ENCODE assay signal across 1 cellular context in the genomic region with DNA sequence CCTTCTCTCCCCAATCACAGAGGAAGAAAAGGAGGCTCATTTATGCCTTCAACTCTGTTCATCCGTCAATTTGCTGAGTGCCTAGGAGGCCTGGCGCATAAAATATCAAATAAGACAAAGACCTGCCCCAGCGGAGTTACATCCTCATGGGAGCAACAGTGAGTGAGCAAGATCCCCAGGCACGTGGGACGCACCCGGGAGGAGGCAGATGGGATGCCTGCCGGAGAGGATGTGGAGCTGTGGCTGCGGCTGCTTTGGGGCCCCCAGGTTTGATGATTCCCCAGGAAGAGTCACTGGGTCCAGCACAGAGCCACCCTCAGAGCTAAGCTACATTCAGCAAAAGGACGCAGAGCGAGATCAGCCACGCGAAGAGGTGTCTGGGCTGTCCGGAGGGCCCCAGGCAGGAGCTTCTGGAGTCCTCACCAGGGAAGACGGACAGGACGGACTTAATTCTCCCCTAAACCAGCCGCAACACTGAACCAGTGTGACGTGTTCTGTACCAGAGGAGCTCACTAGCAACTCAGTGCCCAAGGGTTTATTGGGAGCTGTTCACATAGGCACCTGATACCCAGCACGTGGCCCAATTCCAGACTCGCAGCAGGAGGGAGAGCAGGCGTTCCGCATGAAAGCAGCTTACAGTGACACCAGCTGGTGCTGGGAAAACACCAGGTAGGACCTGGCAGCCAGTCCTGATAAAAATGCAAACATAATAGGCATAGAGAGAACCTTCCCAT.
TF ChIP-seq lines count a peak whose summit lies in the region.

No MANE protein-coding gene starts in this region.

TF ChIP-seq in HEK293, 187 proteins besides CTCF, POLR2A, EP300 and RAD21 (continued from another document and continues in another):
- TF ChIP-seq, protein P1, sequence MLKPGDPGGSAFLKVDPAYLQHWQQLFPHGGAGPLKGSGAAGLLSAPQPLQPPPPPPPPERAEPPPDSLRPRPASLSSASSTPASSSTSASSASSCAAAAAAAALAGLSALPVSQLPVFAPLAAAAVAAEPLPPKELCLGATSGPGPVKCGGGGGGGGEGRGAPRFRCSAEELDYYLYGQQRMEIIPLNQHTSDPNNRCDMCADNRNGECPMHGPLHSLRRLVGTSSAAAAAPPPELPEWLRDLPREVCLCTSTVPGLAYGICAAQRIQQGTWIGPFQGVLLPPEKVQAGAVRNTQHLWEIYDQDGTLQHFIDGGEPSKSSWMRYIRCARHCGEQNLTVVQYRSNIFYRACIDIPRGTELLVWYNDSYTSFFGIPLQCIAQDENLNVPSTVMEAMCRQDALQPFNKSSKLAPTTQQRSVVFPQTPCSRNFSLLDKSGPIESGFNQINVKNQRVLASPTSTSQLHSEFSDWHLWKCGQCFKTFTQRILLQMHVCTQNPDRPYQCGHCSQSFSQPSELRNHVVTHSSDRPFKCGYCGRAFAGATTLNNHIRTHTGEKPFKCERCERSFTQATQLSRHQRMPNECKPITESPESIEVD (tag by site-specific recombination; IDR thresholded peaks at IDR 0.05) = no peak
- TF ChIP-seq HOXC10 (CRISPR knock-in tag; IDR thresholded peaks at IDR 0.05) (no peak), ZIC2 (tag by site-specific recombination; IDR thresholded peaks at IDR 0.05) (peak; percentile 85), SP7 (tag by site-specific recombination; IDR thresholded peaks at IDR 0.05) (peak; percentile 29; the same call in 1 of the 2 replicates), ZBTB21 (tag by site-specific recombination; IDR thresholded peaks at IDR 0.05) (peak; percentile 62), FEZF1 (tag by site-specific recombination; IDR thresholded peaks at IDR 0.05) (peak; percentile 55), MYNN (tag by site-specific recombination; IDR thresholded peaks at IDR 0.05; ENCODE audit: borderline replicate concordance) (no peak), MEIS1 (CRISPR knock-in tag; IDR thresholded peaks at IDR 0.05; ENCODE audit: borderline replicate concordance) (no peak), ZNF335 (tag by site-specific recombination; conservative IDR thresholded peaks at IDR 0.05) (peak; percentile 64), IKZF3 (tag by site-specific recombination; IDR thresholded peaks at IDR 0.05) (peak; percentile 59; the same call in 1 of the 2 replicates), ZNF529 (tag by site-specific recombination; IDR thresholded peaks at IDR 0.05; ENCODE audit: insufficient replicate concordance) (no peak), ZNF561 (tag by site-specific recombination; IDR thresholded peaks at IDR 0.05; ENCODE audit: borderline replicate concordance) (peak; percentile 62; the same call in 1 of the 2 replicates), ZNF600 (tag by site-specific recombination; IDR thresholded peaks at IDR 0.05) (peak; percentile 91), ZNF514 (tag by site-specific recombination; IDR thresholded peaks at IDR 0.05) (no peak), RBAK (tag by site-specific recombination; IDR thresholded peaks at IDR 0.05) (no peak), GLIS1 (tag by site-specific recombination; IDR thresholded peaks at IDR 0.05) (peak; percentile 57), ZNF660 (tag by site-specific recombination; IDR thresholded peaks at IDR 0.05) (peak; percentile 68; the same call in 1 of the 2 replicates), ZNF571 (tag by site-specific recombination; IDR thresholded peaks at IDR 0.05) (no peak), SETDB1 (IDR thresholded peaks at IDR 0.05; ENCODE audit: insufficient read length, low read length) (no peak), KLF16 (tag by site-specific recombination; IDR thresholded peaks at IDR 0.05) (no peak), ZNF266 (tag by site-specific recombination; IDR thresholded peaks at IDR 0.05; ENCODE audit: low read depth) (no peak), ZFP69B (tag by site-specific recombination; IDR thresholded peaks at IDR 0.05) (no peak), KLF8 (tag by site-specific recombination; IDR thresholded peaks at IDR 0.05) (no peak), ZNF239 (tag by site-specific recombination; IDR thresholded peaks at IDR 0.05) (no peak), ZBTB7A (tag by site-specific recombination; IDR thresholded peaks at IDR 0.05; ENCODE audit: low read depth) (no peak), ZNF843 (tag by site-specific recombination; IDR thresholded peaks at IDR 0.05) (peak; percentile 57; the same call in 1 of the 2 replicates), ZNF138 (tag by site-specific recombination; IDR thresholded peaks at IDR 0.05; ENCODE audit: borderline replicate concordance) (no peak), SALL2 (tag by site-specific recombination; IDR thresholded peaks at IDR 0.05; ENCODE audit: borderline replicate concordance) (no peak)
- TF ChIP-seq, protein P2, sequence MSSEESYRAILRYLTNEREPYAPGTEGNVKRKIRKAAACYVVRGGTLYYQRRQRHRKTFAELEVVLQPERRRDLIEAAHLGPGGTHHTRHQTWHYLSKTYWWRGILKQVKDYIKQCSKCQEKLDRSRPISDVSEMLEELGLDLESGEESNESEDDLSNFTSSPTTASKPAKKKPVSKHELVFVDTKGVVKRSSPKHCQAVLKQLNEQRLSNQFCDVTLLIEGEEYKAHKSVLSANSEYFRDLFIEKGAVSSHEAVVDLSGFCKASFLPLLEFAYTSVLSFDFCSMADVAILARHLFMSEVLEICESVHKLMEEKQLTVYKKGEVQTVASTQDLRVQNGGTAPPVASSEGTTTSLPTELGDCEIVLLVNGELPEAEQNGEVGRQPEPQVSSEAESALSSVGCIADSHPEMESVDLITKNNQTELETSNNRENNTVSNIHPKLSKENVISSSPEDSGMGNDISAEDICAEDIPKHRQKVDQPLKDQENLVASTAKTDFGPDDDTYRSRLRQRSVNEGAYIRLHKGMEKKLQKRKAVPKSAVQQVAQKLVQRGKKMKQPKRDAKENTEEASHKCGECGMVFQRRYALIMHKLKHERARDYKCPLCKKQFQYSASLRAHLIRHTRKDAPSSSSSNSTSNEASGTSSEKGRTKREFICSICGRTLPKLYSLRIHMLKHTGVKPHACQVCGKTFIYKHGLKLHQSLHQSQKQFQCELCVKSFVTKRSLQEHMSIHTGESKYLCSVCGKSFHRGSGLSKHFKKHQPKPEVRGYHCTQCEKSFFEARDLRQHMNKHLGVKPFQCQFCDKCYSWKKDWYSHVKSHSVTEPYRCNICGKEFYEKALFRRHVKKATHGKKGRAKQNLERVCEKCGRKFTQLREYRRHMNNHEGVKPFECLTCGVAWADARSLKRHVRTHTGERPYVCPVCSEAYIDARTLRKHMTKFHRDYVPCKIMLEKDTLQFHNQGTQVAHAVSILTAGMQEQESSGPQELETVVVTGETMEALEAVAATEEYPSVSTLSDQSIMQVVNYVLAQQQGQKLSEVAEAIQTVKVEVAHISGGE (tag by site-specific recombination; conservative IDR thresholded peaks at IDR 0.05; ENCODE audit: low read depth) = no peak
- TF ChIP-seq, protein P3, sequence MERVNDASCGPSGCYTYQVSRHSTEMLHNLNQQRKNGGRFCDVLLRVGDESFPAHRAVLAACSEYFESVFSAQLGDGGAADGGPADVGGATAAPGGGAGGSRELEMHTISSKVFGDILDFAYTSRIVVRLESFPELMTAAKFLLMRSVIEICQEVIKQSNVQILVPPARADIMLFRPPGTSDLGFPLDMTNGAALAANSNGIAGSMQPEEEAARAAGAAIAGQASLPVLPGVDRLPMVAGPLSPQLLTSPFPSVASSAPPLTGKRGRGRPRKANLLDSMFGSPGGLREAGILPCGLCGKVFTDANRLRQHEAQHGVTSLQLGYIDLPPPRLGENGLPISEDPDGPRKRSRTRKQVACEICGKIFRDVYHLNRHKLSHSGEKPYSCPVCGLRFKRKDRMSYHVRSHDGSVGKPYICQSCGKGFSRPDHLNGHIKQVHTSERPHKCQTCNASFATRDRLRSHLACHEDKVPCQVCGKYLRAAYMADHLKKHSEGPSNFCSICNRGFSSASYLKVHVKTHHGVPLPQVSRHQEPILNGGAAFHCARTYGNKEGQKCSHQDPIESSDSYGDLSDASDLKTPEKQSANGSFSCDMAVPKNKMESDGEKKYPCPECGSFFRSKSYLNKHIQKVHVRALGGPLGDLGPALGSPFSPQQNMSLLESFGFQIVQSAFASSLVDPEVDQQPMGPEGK (tag by site-specific recombination; IDR thresholded peaks at IDR 0.05) = peak; percentile 57; the same call in 1 of the 2 replicates
- TF ChIP-seq, protein P4, sequence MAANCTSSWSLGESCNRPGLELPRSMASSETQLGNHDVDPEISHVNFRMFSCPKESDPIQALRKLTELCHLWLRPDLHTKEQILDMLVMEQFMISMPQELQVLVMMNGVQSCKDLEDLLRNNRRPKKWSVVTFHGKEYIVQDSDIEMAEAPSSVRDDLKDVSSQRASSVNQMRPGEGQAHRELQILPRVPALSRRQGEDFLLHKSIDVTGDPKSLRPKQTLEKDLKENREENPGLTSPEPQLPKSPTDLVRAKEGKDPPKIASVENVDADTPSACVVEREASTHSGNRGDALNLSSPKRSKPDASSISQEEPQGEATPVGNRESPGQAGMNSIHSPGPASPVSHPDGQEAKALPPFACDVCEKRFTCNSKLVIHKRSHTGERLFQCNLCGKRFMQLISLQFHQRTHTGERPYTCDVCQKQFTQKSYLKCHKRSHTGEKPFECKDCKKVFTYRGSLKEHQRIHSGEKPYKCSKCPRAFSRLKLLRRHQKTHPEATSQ (tag by site-specific recombination; IDR thresholded peaks at IDR 0.05) = no peak
- TF ChIP-seq, protein P5, sequence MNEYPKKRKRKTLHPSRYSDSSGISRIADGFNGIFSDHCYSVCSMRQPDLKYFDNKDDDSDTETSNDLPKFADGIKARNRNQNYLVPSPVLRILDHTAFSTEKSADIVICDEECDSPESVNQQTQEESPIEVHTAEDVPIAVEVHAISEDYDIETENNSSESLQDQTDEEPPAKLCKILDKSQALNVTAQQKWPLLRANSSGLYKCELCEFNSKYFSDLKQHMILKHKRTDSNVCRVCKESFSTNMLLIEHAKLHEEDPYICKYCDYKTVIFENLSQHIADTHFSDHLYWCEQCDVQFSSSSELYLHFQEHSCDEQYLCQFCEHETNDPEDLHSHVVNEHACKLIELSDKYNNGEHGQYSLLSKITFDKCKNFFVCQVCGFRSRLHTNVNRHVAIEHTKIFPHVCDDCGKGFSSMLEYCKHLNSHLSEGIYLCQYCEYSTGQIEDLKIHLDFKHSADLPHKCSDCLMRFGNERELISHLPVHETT (tag by site-specific recombination; IDR thresholded peaks at IDR 0.05) = no peak
- TF ChIP-seq, protein P6, sequence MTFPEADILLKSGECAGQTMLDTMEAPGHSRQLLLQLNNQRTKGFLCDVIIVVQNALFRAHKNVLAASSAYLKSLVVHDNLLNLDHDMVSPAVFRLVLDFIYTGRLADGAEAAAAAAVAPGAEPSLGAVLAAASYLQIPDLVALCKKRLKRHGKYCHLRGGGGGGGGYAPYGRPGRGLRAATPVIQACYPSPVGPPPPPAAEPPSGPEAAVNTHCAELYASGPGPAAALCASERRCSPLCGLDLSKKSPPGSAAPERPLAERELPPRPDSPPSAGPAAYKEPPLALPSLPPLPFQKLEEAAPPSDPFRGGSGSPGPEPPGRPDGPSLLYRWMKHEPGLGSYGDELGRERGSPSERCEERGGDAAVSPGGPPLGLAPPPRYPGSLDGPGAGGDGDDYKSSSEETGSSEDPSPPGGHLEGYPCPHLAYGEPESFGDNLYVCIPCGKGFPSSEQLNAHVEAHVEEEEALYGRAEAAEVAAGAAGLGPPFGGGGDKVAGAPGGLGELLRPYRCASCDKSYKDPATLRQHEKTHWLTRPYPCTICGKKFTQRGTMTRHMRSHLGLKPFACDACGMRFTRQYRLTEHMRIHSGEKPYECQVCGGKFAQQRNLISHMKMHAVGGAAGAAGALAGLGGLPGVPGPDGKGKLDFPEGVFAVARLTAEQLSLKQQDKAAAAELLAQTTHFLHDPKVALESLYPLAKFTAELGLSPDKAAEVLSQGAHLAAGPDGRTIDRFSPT (tag by site-specific recombination; IDR thresholded peaks at IDR 0.05) = no peak
- TF ChIP-seq, protein P7, sequence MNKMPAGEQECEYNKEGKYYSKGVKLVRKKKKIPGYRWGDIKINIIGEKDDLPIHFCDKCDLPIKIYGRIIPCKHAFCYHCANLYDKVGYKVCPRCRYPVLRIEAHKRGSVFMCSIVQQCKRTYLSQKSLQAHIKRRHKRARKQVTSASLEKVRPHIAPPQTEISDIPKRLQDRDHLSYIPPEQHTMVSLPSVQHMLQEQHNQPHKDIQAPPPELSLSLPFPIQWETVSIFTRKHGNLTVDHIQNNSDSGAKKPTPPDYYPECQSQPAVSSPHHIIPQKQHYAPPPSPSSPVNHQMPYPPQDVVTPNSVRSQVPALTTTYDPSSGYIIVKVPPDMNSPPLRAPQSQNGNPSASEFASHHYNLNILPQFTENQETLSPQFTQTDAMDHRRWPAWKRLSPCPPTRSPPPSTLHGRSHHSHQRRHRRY (tag by site-specific recombination; IDR thresholded peaks at IDR 0.05) = no peak
- TF ChIP-seq, protein P8, sequence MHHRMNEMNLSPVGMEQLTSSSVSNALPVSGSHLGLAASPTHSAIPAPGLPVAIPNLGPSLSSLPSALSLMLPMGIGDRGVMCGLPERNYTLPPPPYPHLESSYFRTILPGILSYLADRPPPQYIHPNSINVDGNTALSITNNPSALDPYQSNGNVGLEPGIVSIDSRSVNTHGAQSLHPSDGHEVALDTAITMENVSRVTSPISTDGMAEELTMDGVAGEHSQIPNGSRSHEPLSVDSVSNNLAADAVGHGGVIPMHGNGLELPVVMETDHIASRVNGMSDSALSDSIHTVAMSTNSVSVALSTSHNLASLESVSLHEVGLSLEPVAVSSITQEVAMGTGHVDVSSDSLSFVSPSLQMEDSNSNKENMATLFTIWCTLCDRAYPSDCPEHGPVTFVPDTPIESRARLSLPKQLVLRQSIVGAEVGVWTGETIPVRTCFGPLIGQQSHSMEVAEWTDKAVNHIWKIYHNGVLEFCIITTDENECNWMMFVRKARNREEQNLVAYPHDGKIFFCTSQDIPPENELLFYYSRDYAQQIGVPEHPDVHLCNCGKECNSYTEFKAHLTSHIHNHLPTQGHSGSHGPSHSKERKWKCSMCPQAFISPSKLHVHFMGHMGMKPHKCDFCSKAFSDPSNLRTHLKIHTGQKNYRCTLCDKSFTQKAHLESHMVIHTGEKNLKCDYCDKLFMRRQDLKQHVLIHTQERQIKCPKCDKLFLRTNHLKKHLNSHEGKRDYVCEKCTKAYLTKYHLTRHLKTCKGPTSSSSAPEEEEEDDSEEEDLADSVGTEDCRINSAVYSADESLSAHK (tag by site-specific recombination; IDR thresholded peaks at IDR 0.05) = no peak
- TF ChIP-seq, protein P9, sequence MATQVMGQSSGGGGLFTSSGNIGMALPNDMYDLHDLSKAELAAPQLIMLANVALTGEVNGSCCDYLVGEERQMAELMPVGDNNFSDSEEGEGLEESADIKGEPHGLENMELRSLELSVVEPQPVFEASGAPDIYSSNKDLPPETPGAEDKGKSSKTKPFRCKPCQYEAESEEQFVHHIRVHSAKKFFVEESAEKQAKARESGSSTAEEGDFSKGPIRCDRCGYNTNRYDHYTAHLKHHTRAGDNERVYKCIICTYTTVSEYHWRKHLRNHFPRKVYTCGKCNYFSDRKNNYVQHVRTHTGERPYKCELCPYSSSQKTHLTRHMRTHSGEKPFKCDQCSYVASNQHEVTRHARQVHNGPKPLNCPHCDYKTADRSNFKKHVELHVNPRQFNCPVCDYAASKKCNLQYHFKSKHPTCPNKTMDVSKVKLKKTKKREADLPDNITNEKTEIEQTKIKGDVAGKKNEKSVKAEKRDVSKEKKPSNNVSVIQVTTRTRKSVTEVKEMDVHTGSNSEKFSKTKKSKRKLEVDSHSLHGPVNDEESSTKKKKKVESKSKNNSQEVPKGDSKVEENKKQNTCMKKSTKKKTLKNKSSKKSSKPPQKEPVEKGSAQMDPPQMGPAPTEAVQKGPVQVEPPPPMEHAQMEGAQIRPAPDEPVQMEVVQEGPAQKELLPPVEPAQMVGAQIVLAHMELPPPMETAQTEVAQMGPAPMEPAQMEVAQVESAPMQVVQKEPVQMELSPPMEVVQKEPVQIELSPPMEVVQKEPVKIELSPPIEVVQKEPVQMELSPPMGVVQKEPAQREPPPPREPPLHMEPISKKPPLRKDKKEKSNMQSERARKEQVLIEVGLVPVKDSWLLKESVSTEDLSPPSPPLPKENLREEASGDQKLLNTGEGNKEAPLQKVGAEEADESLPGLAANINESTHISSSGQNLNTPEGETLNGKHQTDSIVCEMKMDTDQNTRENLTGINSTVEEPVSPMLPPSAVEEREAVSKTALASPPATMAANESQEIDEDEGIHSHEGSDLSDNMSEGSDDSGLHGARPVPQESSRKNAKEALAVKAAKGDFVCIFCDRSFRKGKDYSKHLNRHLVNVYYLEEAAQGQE (tag by site-specific recombination; IDR thresholded peaks at IDR 0.05) = peak; percentile 77
